ENCODE assay signal across 8 cellular contexts in genomic region chr11:46238967-46239800, GRCh38. TPM values are rescaled to one million over a fixed set of nuclear protein-coding genes. Genes with fewer than 3 reads are reported as not detected.
DNase-seq lines count a peak whose midpoint lies in the region; ATAC-seq and TF ChIP-seq lines count a peak whose summit lies in the region.

No MANE protein-coding gene starts in this region.

- in situ Hi-C loops in astrocyte of the cerebellum (cut with HindIII; ENCODE audit: low sequenced_read_pairs): loop anchor here (10.0 kb wide), 1 partner anchor 76 kb away; no protein-coding TSS in a partner anchor

- TF ChIP-seq CTCF in GM12864 (IDR thresholded peaks at IDR 0.05; ENCODE audit: low read depth, low read length, missing control alignments) (peak; percentile 98), astrocyte of the cerebellum (IDR thresholded peaks at IDR 0.05; ENCODE audit: low read depth, low read length, missing control alignments) (peak; percentile 96), hepatocyte (IDR thresholded peaks at IDR 0.05; ENCODE audit: poor library complexity) (peak; percentile 97)

- H3K36me3 ChIP-seq in hepatocyte (replicated peaks; ENCODE audit: insufficient read depth, low read depth) (no peaks in the 10 kb centered on the region), aorta (ENCODE audit: control insufficient read depth in 1 of 2, insufficient read depth in 2 of 2, low read length in 1 of 2) (no peaks in the 10 kb centered on the region)

- ATAC-seq in HG02588 (IDR thresholded peaks at IDR 0.05; ENCODE audit: unreplicated experiment): peak; percentile 61
- peak; percentile 94 for ATAC-seq in aorta (ENCODE audit: low FRiP score)

- H3K27ac ChIP-seq in hepatocyte (peak overlapping the region; percentile 83), aorta (ENCODE audit: low read depth in 1 of 2, low read length in 2 of 2) (no peak overlapping the region)

- WGBS in hepatocyte (ENCODE audit: low lambda C conversion rate, missing lambda C conversion rate): 12% methylated on average over 46 of the region's 46 CpGs
- 11% methylated on average over 45 to 46 of the region's 46 CpGs for WGBS in aorta, 2 donors

- H4K20me1 ChIP-seq in hepatocyte (ENCODE audit: insufficient read depth, poor library complexity, severe bottlenecking): no peaks in the 10 kb centered on the region

- H3K27me3 ChIP-seq in hepatocyte (no peaks in the 10 kb centered on the region), aorta (ENCODE audit: control insufficient read depth in 1 of 2, insufficient read depth in 2 of 2, low read length in 1 of 2) (no peaks in the 10 kb centered on the region)

- H2AFZ ChIP-seq in hepatocyte: peak overlapping the region; percentile 50

- H3K4me3 ChIP-seq in GM12864 (ENCODE audit: low read depth, low read length) (peak overlapping the region; percentile 23; the same call in 1 of the 2 replicates), astrocyte of the cerebellum (ENCODE audit: low read depth, low read length) (peak overlapping the region; percentile 43), hepatocyte (no peak overlapping the region), aorta (ENCODE audit: low read length in 2 of 2) (no peak overlapping the region)

- H3K79me2 ChIP-seq in hepatocyte: no peaks in the 10 kb centered on the region

- H3K4me1 ChIP-seq in hepatocyte (ENCODE audit: insufficient read depth): peaks cover 36% of the 10 kb centered on the region
- H3K4me1 ChIP-seq in aorta (ENCODE audit: control insufficient read depth in 1 of 2, insufficient read depth in 2 of 2, low read length in 2 of 2): no peaks in the 10 kb centered on the region

- H3K4me2 ChIP-seq in hepatocyte: peak overlapping the region; percentile 89

- DNase-seq in GM12864 (ENCODE audit: low read depth): peak; percentile 34
- DNase-seq in NCI-H128 (lab: John Stamatoyannopoulos, UW; ENCODE audit: unreplicated experiment): peak; percentile 29
- DNase-seq in T-helper 9 cell: peak; percentile 73
- DNase-seq in astrocyte of the cerebellum (ENCODE audit: low read depth): no peak
- peak; percentile 91 for DNase-seq in hepatocyte (ENCODE audit: low spot score)
- peak; percentile 96 for DNase-seq in retina
- DNase-seq in aorta: peak; percentile 89 to 95

- intact Hi-C loops in aorta (cut with DNase I): loop anchor here (1.0 to 2.0 kb wide), 2 partner anchors 69 to 70 kb away; no protein-coding TSS in a partner anchor

- no peaks in the 10 kb centered on the region for H3K9me2 ChIP-seq in hepatocyte (replicated peaks; ENCODE audit: insufficient read depth)

- no peaks in the 10 kb centered on the region for H3K9me3 ChIP-seq in hepatocyte (ENCODE audit: low read depth)
- H3K9me3 ChIP-seq in aorta (ENCODE audit: control insufficient read depth, low read length): no peaks in the 10 kb centered on the region

RNA-seq across cellular contexts. Expression of gene CREB3L1, which starts 38.3 kb away (rescaled TPM):
- total RNA-seq in hepatocyte: 20.3 and 22.9 TPM in 2 replicates
- polyA plus RNA-seq in hepatocyte: 275 and 276 TPM in 2 replicates
- total RNA-seq in aorta: 10 to 100 TPM; 10.5 to 18.4 TPM
- 1 to 10 TPM; 6.9 to 8.5 TPM for polyA plus RNA-seq in aorta

Comparison
In these comparisons a context has a peak if more than half of its experiments do, and no peak if none do; other contexts are left out.
1. H3K4me3 ChIP-seq: peak in GM12864 (single experiment) and astrocyte of the cerebellum (single experiment); none in hepatocyte (single experiment) and aorta (0 of 2).
2. Peak in every context shown above with its lines, with median percentiles within 50 percentile points of each other: CTCF ChIP-seq.